In genomic region chr5:72847989-72848473, GRCh38 we compare ENCODE assay signal across 8 cellular contexts. TPM values are rescaled to one million over a fixed set of nuclear protein-coding genes. Genes with fewer than 3 reads are reported as not detected.
DNase-seq lines count a peak whose midpoint lies in the region; ATAC-seq and TF ChIP-seq lines count a peak whose summit lies in the region.

No MANE protein-coding gene starts in this region.

- POLR2A ChIA-PET in PC-3 (lab: Charles Lee; ENCODE audit: unreplicated experiment): no interaction called here

- no peaks in the 10 kb centered on the region for H3K27me3 Mint-ChIP-seq in activated T-cell treated with anti-CD3 and anti-CD28 coated beads, Interleukin-2, amount 50 U/mL, for 4 hours (ENCODE audit: low read depth)

- WGBS in HUES64: under 1% methylated on average over 32 of the region's 32 CpGs

- peak overlapping the region; percentile 98 for H3K4me3 Mint-ChIP-seq in activated T-cell treated with anti-CD3 and anti-CD28 coated beads, Interleukin-2, amount 50 U/mL, for 4 hours

- no peaks in the 10 kb centered on the region for H3K9me2 ChIP-seq in PC-3 (replicated peaks; ENCODE audit: low read length)

- no peaks in the 10 kb centered on the region for H3K9me3 Mint-ChIP-seq in activated T-cell treated with anti-CD3 and anti-CD28 coated beads, Interleukin-2, amount 50 U/mL, for 4 hours

- DNase-seq in DMS 273 treated with DMSO at 0.1 percent for 48 hours (lab: John Stamatoyannopoulos, UW) (peak; percentile 85), PC-3 (peak; percentile 82)
- DNase-seq in activated T-cell treated with anti-CD3 and anti-CD28 coated beads, Interleukin-2, amount 50 U/mL, for 4 hours: peak; percentile 78
- peak; percentile 64 to 65 for DNase-seq in stimulated activated CD8-positive, alpha-beta memory T cell treated with anti-CD3 and anti-CD28 coated beads, Interleukin-7, amount 100 ng/mL, for 1 hour (ENCODE audit: low read depth in 2 of 2)

- H3K4me3 ChIP-seq in HUES64 (ENCODE audit: low read length) (peak overlapping the region; percentile 92), PC-3 (ENCODE audit: low read length) (peak overlapping the region; percentile 95), muscle layer of colon (ENCODE audit: low read depth in 1 of 2, low read length in 2 of 2) (peak overlapping the region; percentile 82 to 92)

- H3K79me2 ChIP-seq in PC-3 (ENCODE audit: low read length): peaks cover 97% of the 10 kb centered on the region

- peaks cover 35% of the 10 kb centered on the region for H3K4me1 ChIP-seq in HUES64 (ENCODE audit: insufficient read depth, low read length)
- peaks cover 26% of the 10 kb centered on the region for H3K4me1 ChIP-seq in PC-3 (ENCODE audit: insufficient read depth, low read length)
- peaks cover 50% of the 10 kb centered on the region for H3K4me1 ChIP-seq in muscle layer of colon (ENCODE audit: insufficient read depth, low read length)

- H3K27ac ChIP-seq in HUES64 (ENCODE audit: low read depth, low read length): peak overlapping the region; percentile 94
- peak overlapping the region; percentile 75 for H3K27ac ChIP-seq in PC-3 (ENCODE audit: low read length)
- H3K27ac ChIP-seq in muscle layer of colon (ENCODE audit: low read depth, low read length): peak overlapping the region; percentile 88

- no TSS peak for BruUV-seq in PC-3 (replicated peaks; lab: Mats Ljungman, UMichigan)

- H3K4me2 ChIP-seq in PC-3 (ENCODE audit: low read length): peak overlapping the region; percentile 93

- ATAC-seq in GM21447 (IDR thresholded peaks at IDR 0.05; ENCODE audit: unreplicated experiment) (peak; percentile 87), PC-3 (peak; percentile 79), esophagus mucosa (peak; percentile 92)
- peak; percentile 87 to 89 for ATAC-seq in activated T-cell treated with anti-CD3 and anti-CD28 coated beads, Interleukin-2, amount 50 U/mL, for 4 hours

- CTCF ChIA-PET in PC-3 (lab: Charles Lee): no interaction called here

- H3K9ac ChIP-seq in HUES64 (ENCODE audit: low read depth, low read length) (peak overlapping the region; percentile 96), PC-3 (ENCODE audit: low read length) (peak overlapping the region; percentile 90), muscle layer of colon (ENCODE audit: low read length) (peak overlapping the region; percentile 32)

- H2AFZ ChIP-seq in PC-3 (ENCODE audit: low read length): peak overlapping the region; percentile 40

- no peak for TF ChIP-seq CTCF in PC-3 (conservative IDR thresholded peaks at IDR 0.05; ENCODE audit: low read depth, low read length)

- H3K9me3 ChIP-seq in HUES64 (ENCODE audit: insufficient read depth, low read depth, low read length) (no peaks in the 10 kb centered on the region), PC-3 (ENCODE audit: low read length) (no peaks in the 10 kb centered on the region), muscle layer of colon (ENCODE audit: low read length) (no peaks in the 10 kb centered on the region)

- H4K20me1 ChIP-seq in PC-3 (ENCODE audit: low read length): peaks cover 39% of the 10 kb centered on the region

- peaks cover 34% of the 10 kb centered on the region for H3K36me3 ChIP-seq in HUES64 (ENCODE audit: insufficient read depth, low read length)
- H3K36me3 ChIP-seq in PC-3 (ENCODE audit: low read depth, low read length): peaks cover 17% of the 10 kb centered on the region
- peaks cover 4% of the 10 kb centered on the region for H3K36me3 ChIP-seq in muscle layer of colon (ENCODE audit: insufficient read depth, low read length)

- H3K27me3 ChIP-seq in HUES64 (ENCODE audit: insufficient read depth, low read length) (no peaks in the 10 kb centered on the region), PC-3 (ENCODE audit: low read length) (no peaks in the 10 kb centered on the region), muscle layer of colon (ENCODE audit: control insufficient read depth in 1 of 2, insufficient read depth in 2 of 2, low read length in 2 of 2) (no peaks in the 10 kb centered on the region)

- H3F3A ChIP-seq in PC-3 (ENCODE audit: low read length, unreplicated experiment): no peaks in the 10 kb centered on the region

- peaks cover 57% of the 10 kb centered on the region for H3K4me1 Mint-ChIP-seq in activated T-cell treated with anti-CD3 and anti-CD28 coated beads, Interleukin-2, amount 50 U/mL, for 4 hours (ENCODE audit: low read depth)

- intact Hi-C loops in PC-3 (cut with micrococcal nuclease): loop anchor here (1.0 to 10.0 kb wide), 2 partner anchors 32 to 233 kb away; partner anchors contain the start of gene TNPO1

- H3K36me3 Mint-ChIP-seq in activated T-cell treated with anti-CD3 and anti-CD28 coated beads, Interleukin-2, amount 50 U/mL, for 4 hours (ENCODE audit: insufficient read depth): peaks cover 11% of the 10 kb centered on the region

RNA-seq across cellular contexts. Expression of gene TNPO1, which starts 31.6 kb away (rescaled TPM):
- 146 TPM for polyA plus RNA-seq in HUES64 (2013, experiment 1 of 2)
- polyA plus RNA-seq in HUES64 (2013, experiment 2 of 2): 127 TPM
- total RNA-seq in PC-3 (2014; rRNA removed) (187 and 197 TPM in 2 replicates), esophagus mucosa (58.7 TPM)
- total RNA-seq in activated T-cell treated with anti-CD3 and anti-CD28 coated beads, Interleukin-2, amount 50 U/mL, for 4 hours: 100 to 1,000 TPM; 145 to 166 (median 152) TPM

Comparison
In these comparisons a context has a peak if more than half of its experiments do, and no peak if none do; other contexts are left out.
1. Peak in every context shown above with its lines: DNase-seq, ATAC-seq, H3K4me3 ChIP-seq and H3K27ac ChIP-seq.
2. H3K9ac ChIP-seq: peak in every context shown above with its lines; median percentile 96 in HUES64; 90 in PC-3; 32 in muscle layer of colon.